23 cellular contexts compared by ENCODE assay signal in the genomic region with DNA sequence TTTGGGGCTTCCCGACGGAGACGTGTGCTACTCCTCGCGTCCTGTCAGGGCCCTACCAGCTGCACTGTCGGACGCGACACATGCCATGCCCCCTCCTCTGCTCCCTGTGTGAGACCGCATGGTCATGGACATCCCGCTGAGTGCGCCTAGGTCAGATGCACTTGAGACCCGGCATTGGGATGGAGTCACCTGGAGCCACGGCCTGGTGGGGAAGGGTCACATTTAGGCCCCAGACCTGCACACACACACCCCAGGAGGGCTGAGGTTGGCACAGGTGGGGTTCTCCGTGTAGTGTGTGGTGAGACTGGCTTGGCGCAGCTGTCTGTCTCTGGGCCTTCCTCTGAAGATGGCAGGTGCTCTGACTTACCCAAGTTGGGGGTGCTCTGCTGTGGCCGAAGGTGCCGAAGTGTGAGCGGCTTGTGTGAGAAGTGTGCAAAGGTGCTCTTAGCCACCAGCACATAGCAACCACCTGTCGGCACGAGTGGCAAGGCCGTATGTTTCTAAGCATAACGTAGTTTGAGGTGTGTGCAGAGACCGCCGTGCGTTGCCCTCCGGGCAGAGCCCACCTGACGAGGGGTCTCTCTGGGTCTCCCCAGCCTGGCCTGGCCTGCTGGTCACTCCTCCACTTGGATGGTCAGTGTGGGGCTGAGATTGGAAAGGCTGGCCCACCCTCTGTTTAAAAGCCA.
"Had no signal": no experiment of that assay in that cellular context is flagged by ENCODE, and none has a peak within 500 bp of the region (broad histone marks: within the 10 kb centered on the region; RNA-seq: fewer than 3 reads in every experiment).

No MANE protein-coding gene starts in this region.

- H3K27me3 Mint-ChIP-seq: activated CD4-positive, alpha-beta memory T cell treated with anti-CD3 and anti-CD28 coated beads, Interleukin-2, amount 10 ng/mL, durations not matched to agents 7 days and 5 days; activated CD4-positive, alpha-beta T cell treated with anti-CD3 and anti-CD28 coated beads for 36 hours; activated naive CD4-positive, alpha-beta T cell treated with anti-CD3 and anti-CD28 coated beads, Interleukin-2, amount 10 ng/mL, durations not matched to agents 7 days and 5 days; activated naive CD8-positive, alpha-beta T cell treated with anti-CD3 and anti-CD28 coated beads for 36 hours; T-cell had no signal

- H3K36me3 Mint-ChIP-seq: activated naive CD8-positive, alpha-beta T cell treated with anti-CD3 and anti-CD28 coated beads for 36 hours had no signal

- H3K4me3 Mint-ChIP-seq: activated CD4-positive, alpha-beta memory T cell treated with anti-CD3 and anti-CD28 coated beads, Interleukin-2, amount 10 ng/mL, durations not matched to agents 7 days and 5 days; activated CD4-positive, alpha-beta T cell treated with anti-CD3 and anti-CD28 coated beads for 36 hours; activated naive CD4-positive, alpha-beta T cell treated with anti-CD3 and anti-CD28 coated beads, Interleukin-2, amount 10 ng/mL, durations not matched to agents 7 days and 5 days; activated naive CD8-positive, alpha-beta T cell treated with anti-CD3 and anti-CD28 coated beads for 36 hours; activated T-cell treated with anti-CD3 and anti-CD28 coated beads, Interleukin-2, amount 50 U/mL, for 72 hours; T-cell had no signal

- H3K9me3 Mint-ChIP-seq: activated CD4-positive, alpha-beta memory T cell treated with anti-CD3 and anti-CD28 coated beads, Interleukin-2, amount 10 ng/mL, durations not matched to agents 7 days and 5 days; activated naive CD4-positive, alpha-beta T cell treated with anti-CD3 and anti-CD28 coated beads, Interleukin-2, amount 10 ng/mL, durations not matched to agents 7 days and 5 days; activated naive CD8-positive, alpha-beta T cell treated with anti-CD3 and anti-CD28 coated beads for 36 hours; activated T-cell treated with anti-CD3 and anti-CD28 coated beads, Interleukin-2, amount 50 U/mL, for 72 hours; activated T-helper 2 cell treated with anti-CD3 and anti-CD28 coated beads, Interferon-gamma antibody, Interleukin-2, Interleukin-4, amounts not matched to agents 10 μg/mL and 5 μg/mL and 100 μg/mL, durations not matched to agents 14 hours and 24 hours and 36 hours; T-cell had no signal

- H3K27ac Mint-ChIP-seq: activated CD4-positive, alpha-beta memory T cell treated with anti-CD3 and anti-CD28 coated beads, Interleukin-2, amount 10 ng/mL, durations not matched to agents 7 days and 5 days; activated CD4-positive, alpha-beta T cell treated with anti-CD3 and anti-CD28 coated beads for 36 hours; activated naive CD4-positive, alpha-beta T cell treated with anti-CD3 and anti-CD28 coated beads, Interleukin-2, amount 10 ng/mL, durations not matched to agents 7 days and 5 days; activated naive CD8-positive, alpha-beta T cell treated with anti-CD3 and anti-CD28 coated beads for 36 hours; activated T-cell treated with anti-CD3 and anti-CD28 coated beads, Interleukin-2, amount 50 U/mL, for 72 hours; activated T-helper 2 cell treated with anti-CD3 and anti-CD28 coated beads, Interferon-gamma antibody, Interleukin-2, Interleukin-4, amounts not matched to agents 10 μg/mL and 5 μg/mL and 100 μg/mL, durations not matched to agents 14 hours and 24 hours and 36 hours; T-cell had no signal

- H3K4me3 ChIP-seq: SK-N-MC had no signal

- H3K27ac ChIP-seq: SK-N-MC, VCaP had no signal

- DNase-seq: activated CD4-positive, alpha-beta memory T cell treated with anti-CD3 and anti-CD28 coated beads, Interleukin-2, amount 10 ng/mL, durations not matched to agents 7 days and 5 days; activated CD4-positive, alpha-beta T cell treated with anti-CD3 and anti-CD28 coated beads for 36 hours; activated CD4-positive, alpha-beta T cell treated with anti-CD3 and anti-CD28 coated beads, Interleukin-2, amount 50 U/mL, for 1 hour; activated gamma-delta T cell treated with Interleukin-2 at 50 U/mL for 16 hours; activated naive CD4-positive, alpha-beta T cell treated with anti-CD3 and anti-CD28 coated beads, Interleukin-2, amount 10 ng/mL, durations not matched to agents 7 days and 5 days; activated naive CD8-positive, alpha-beta T cell treated with anti-CD3 and anti-CD28 coated beads for 36 hours; activated T-cell treated with anti-CD3 and anti-CD28 coated beads for 4 hours; activated T-cell treated with anti-CD3 and anti-CD28 coated beads, Interleukin-2, amount 50 U/mL, for 72 hours; Kasumi-1; KBM-7; NCI-H146; NCI-H187 treated with DMSO at 0.1 percent for 48 hours; NCI-H2171; NCI-H226; NCI-H526; NCI-H774; T-cell; T-helper 2 cell; T1000 had no signal

- H3K4me1 Mint-ChIP-seq: activated CD4-positive, alpha-beta memory T cell treated with anti-CD3 and anti-CD28 coated beads, Interleukin-2, amount 10 ng/mL, durations not matched to agents 7 days and 5 days; activated CD4-positive, alpha-beta T cell treated with anti-CD3 and anti-CD28 coated beads for 36 hours; activated naive CD4-positive, alpha-beta T cell treated with anti-CD3 and anti-CD28 coated beads, Interleukin-2, amount 10 ng/mL, durations not matched to agents 7 days and 5 days; activated naive CD8-positive, alpha-beta T cell treated with anti-CD3 and anti-CD28 coated beads for 36 hours; T-cell had no signal

- ATAC-seq: activated CD4-positive, alpha-beta T cell treated with anti-CD3 and anti-CD28 coated beads for 36 hours; activated T-cell treated with anti-CD3 and anti-CD28 coated beads, Interleukin-2, amount 50 U/mL, for 72 hours; Right ventricle myocardium inferior; T-cell had no signal
